ENCODE assay signal across 12 cellular contexts in genomic region chr18:46260016-46260878, GRCh38.
DNase-seq lines count a peak whose midpoint lies in the region; ATAC-seq, FAIRE-seq and TF ChIP-seq lines count a peak whose summit lies in the region.
"Had no signal": no experiment of that assay in that cellular context is flagged by ENCODE, and none has a peak within 500 bp of the region (broad histone marks: within the 10 kb centered on the region; RNA-seq: fewer than 3 reads in every experiment).

No MANE protein-coding gene starts in this region.

- peaks cover 43% of the 10 kb centered on the region for H3K79me2 ChIP-seq in keratinocyte (ENCODE audit: control insufficient read depth, insufficient read depth, low read length)

- POLR2A ChIA-PET in MCF 10A (lab: Yijun Ruan, JAX) = interaction anchor here (1.2 kb wide), 2 partner anchors 12 to 86 kb away, joined by 3 to 4 read pairs; a partner anchor contains a TSS

- no peaks in the 10 kb centered on the region for H3K9me3 Mint-ChIP-seq in MCF 10A (ENCODE audit: unreplicated experiment)
- H3K9me3 Mint-ChIP-seq: activated naive CD8-positive, alpha-beta T cell treated with anti-CD3 and anti-CD28 coated beads, Interleukin-2, amount 10 ng/mL, durations not matched to agents 7 days and 5 days had no signal

- no peaks in the 10 kb centered on the region for H3K9me1 ChIP-seq in keratinocyte (ENCODE audit: control insufficient read depth, extremely low read depth, insufficient read depth, low read length)

- intact Hi-C loops in MCF 10A (cut with micrococcal nuclease) (no loop called here), breast epithelium (cut with DNase I; ENCODE audit: low total_unique reads) (no loop called here), upper lobe of right lung (cut with DNase I) (no loop called here)

- H3K27me3 Mint-ChIP-seq in MCF 10A (ENCODE audit: insufficient read depth, unreplicated experiment) = no peaks in the 10 kb centered on the region
- H3K27me3 Mint-ChIP-seq: activated naive CD8-positive, alpha-beta T cell treated with anti-CD3 and anti-CD28 coated beads, Interleukin-2, amount 10 ng/mL, durations not matched to agents 7 days and 5 days; naive thymus-derived CD4-positive, alpha-beta T cell had no signal

- peak overlapping the region; percentile 62 for H3K9ac ChIP-seq in keratinocyte (ENCODE audit: control insufficient read depth, extremely low read depth, insufficient read depth, low read length)

- CTCF ChIA-PET in MCF 10A (lab: Yijun Ruan, JAX) = interaction anchor here (0.7 to 1.1 kb wide), 4 partner anchors 13 to 363 kb away, joined by 3 to 4 read pairs (median 3); no protein-coding TSS in a partner anchor

- no peaks in the 10 kb centered on the region for H3K27me3 ChIP-seq in breast epithelium
- H3K27me3 ChIP-seq in keratinocyte (ENCODE audit: control insufficient read depth, extremely low read depth, insufficient read depth, low read length) = no peaks in the 10 kb centered on the region
- no peaks in the 10 kb centered on the region for H3K27me3 ChIP-seq in upper lobe of right lung

- H3K4me1 ChIP-seq in breast epithelium (no peaks in the 10 kb centered on the region), keratinocyte (ENCODE audit: control insufficient read depth, extremely low read depth, insufficient read depth, low read length) (peaks cover 50% of the 10 kb centered on the region), upper lobe of right lung (no peaks in the 10 kb centered on the region)

- H3K4me2 ChIP-seq in keratinocyte (ENCODE audit: control insufficient read depth, extremely low read depth, insufficient read depth, low read depth, low read length) = peak overlapping the region; percentile 73

- FAIRE-seq in keratinocyte (lab: Jason Lieb, UNC) = peak; percentile 96

- H3K27ac ChIP-seq in breast epithelium = no peak overlapping the region
- H3K27ac ChIP-seq in keratinocyte (ENCODE audit: control insufficient read depth, insufficient read depth, low read length) = peak overlapping the region; percentile 86
- no peak overlapping the region for H3K27ac ChIP-seq in upper lobe of right lung

- H3K36me3 ChIP-seq in breast epithelium (no peaks in the 10 kb centered on the region), keratinocyte (ENCODE audit: control insufficient read depth in 2 of 2, extremely low read depth in 1 of 2, insufficient read depth in 2 of 2, low read length in 2 of 2) (peaks cover 2 to 11% of the 10 kb centered on the region in 2 experiments), upper lobe of right lung (peaks cover 35% of the 10 kb centered on the region)

- no TSS peak for BruUV-seq in MCF 10A (replicated peaks; lab: Mats Ljungman, UMichigan)

- ATAC-seq in upper lobe of right lung (peak; percentile 40), HG03175 (IDR thresholded peaks at IDR 0.05; ENCODE audit: unreplicated experiment) (no peak)
- ATAC-seq: naive thymus-derived CD4-positive, alpha-beta T cell had no signal

- H3K9me3 ChIP-seq in breast epithelium (no peaks in the 10 kb centered on the region), keratinocyte (ENCODE audit: control insufficient read depth, low read depth, low read length) (no peaks in the 10 kb centered on the region), upper lobe of right lung (no peaks in the 10 kb centered on the region)

- dilution Hi-C loops in keratinocyte (cut with MboI; ENCODE audit: extremely low pct_ligation_motif_present, low sequenced_read_pairs) = no loop called here

- in situ Hi-C loops in astrocyte of the cerebellum (cut with HindIII; ENCODE audit: low sequenced_read_pairs) = loop anchor here (5.0 kb wide), 1 partner anchor 63 kb away; no protein-coding TSS in a partner anchor

- no peak overlapping the region for H3K4me3 Mint-ChIP-seq in MCF 10A (ENCODE audit: unreplicated experiment)
- H3K4me3 Mint-ChIP-seq: activated naive CD8-positive, alpha-beta T cell treated with anti-CD3 and anti-CD28 coated beads, Interleukin-2, amount 10 ng/mL, durations not matched to agents 7 days and 5 days; naive thymus-derived CD4-positive, alpha-beta T cell had no signal

- no peak overlapping the region for H2AFZ ChIP-seq in keratinocyte (ENCODE audit: control insufficient read depth, low read length)

- H3K4me3 ChIP-seq in breast epithelium (no peak overlapping the region), astrocyte of the cerebellum (ENCODE audit: low read depth, low read length) (no peak overlapping the region), keratinocyte (ENCODE audit: control insufficient read depth in 2 of 3, extremely low read depth in 1 of 3, insufficient read depth in 2 of 3, low read depth in 1 of 3, low read length in 3 of 3) (no peak overlapping the region), upper lobe of right lung (no peak overlapping the region)

- TF ChIP-seq POLR2A in breast epithelium (IDR thresholded peaks at IDR 0.05) = no peak

- peak overlapping the region; percentile 77 for H3K27ac Mint-ChIP-seq in MCF 10A (ENCODE audit: low read depth, unreplicated experiment)
- H3K27ac Mint-ChIP-seq: activated naive CD8-positive, alpha-beta T cell treated with anti-CD3 and anti-CD28 coated beads, Interleukin-2, amount 10 ng/mL, durations not matched to agents 7 days and 5 days had no signal

- TF ChIP-seq CTCF in MCF 10A (IDR thresholded peaks at IDR 0.05; ENCODE audit: unreplicated experiment) (no peak), breast epithelium (IDR thresholded peaks at IDR 0.05) (no peak), astrocyte of the cerebellum (IDR thresholded peaks at IDR 0.05; ENCODE audit: low read depth, low read length, missing control alignments) (no peak), keratinocyte (optimal IDR thresholded peaks at IDR 0.05 in 1 of 3, IDR thresholded peaks at IDR 0.05 in 1 of 3, conservative IDR thresholded peaks at IDR 0.05 in 1 of 3; ENCODE audit: extremely low read depth in 1 of 3, insufficient read depth in 2 of 3, low read length in 3 of 3) (no peak), upper lobe of right lung (IDR thresholded peaks at IDR 0.05) (no peak)

- H3K4me1 Mint-ChIP-seq in MCF 10A (ENCODE audit: insufficient read depth, unreplicated experiment) = peaks cover 24% of the 10 kb centered on the region

- H3K36me3 Mint-ChIP-seq in MCF 10A (ENCODE audit: insufficient read depth, unreplicated experiment) = peaks cover 52% of the 10 kb centered on the region

- no peak for DNase-seq in MCF 10A (ENCODE audit: unreplicated experiment)
- no peak for DNase-seq in breast epithelium (ENCODE audit: low spot score in 2 of 2)
- DNase-seq in astrocyte of the cerebellum (ENCODE audit: low read depth) = peak; percentile 56
- DNase-seq in keratinocyte (ENCODE audit: low read depth, low spot score) = no peak
- no peak for DNase-seq in upper lobe of right lung
- no peak for DNase-seq in activated CD4-positive, alpha-beta T cell treated with anti-CD3 and anti-CD28 coated beads, Interleukin-2, amount 50 U/mL, for 4 hours
- DNase-seq in activated CD8-positive, alpha-beta memory T cell treated with anti-CD3 and anti-CD28 coated beads, Interleukin-2, amount 50 U/mL, for 48 hours = no peak
- DNase-seq: activated naive CD8-positive, alpha-beta T cell treated with anti-CD3 and anti-CD28 coated beads, Interleukin-2, amount 10 ng/mL, durations not matched to agents 7 days and 5 days; naive thymus-derived CD4-positive, alpha-beta T cell; NCI-H1092 treated with DMSO at 0.1 percent for 48 hours; stimulated activated CD4-positive, alpha-beta T cell treated with anti-CD3 and anti-CD28 coated beads, Interleukin-4, amount 100 ng/mL, for 24 hours had no signal

- H4K20me1 ChIP-seq in keratinocyte (ENCODE audit: control insufficient read depth, extremely low read depth, insufficient read depth, low read length) = no peaks in the 10 kb centered on the region
